In genomic region chr4:184385705-184386141, GRCh38 we compare ENCODE assay signal across 1 cellular context.
A peak's percentile ranks its signal among the peaks of the same experiment; 100 is the strongest.
TF ChIP-seq lines count a peak whose summit lies in the region.

No MANE protein-coding gene starts in this region.

TF ChIP-seq in liver, 16 proteins besides CTCF, POLR2A, EP300 and RAD21 (continued from another document):
- TF ChIP-seq, protein P1, sequence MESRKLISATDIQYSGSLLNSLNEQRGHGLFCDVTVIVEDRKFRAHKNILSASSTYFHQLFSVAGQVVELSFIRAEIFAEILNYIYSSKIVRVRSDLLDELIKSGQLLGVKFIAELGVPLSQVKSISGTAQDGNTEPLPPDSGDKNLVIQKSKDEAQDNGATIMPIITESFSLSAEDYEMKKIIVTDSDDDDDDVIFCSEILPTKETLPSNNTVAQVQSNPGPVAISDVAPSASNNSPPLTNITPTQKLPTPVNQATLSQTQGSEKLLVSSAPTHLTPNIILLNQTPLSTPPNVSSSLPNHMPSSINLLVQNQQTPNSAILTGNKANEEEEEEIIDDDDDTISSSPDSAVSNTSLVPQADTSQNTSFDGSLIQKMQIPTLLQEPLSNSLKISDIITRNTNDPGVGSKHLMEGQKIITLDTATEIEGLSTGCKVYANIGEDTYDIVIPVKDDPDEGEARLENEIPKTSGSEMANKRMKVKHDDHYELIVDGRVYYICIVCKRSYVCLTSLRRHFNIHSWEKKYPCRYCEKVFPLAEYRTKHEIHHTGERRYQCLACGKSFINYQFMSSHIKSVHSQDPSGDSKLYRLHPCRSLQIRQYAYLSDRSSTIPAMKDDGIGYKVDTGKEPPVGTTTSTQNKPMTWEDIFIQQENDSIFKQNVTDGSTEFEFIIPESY (IDR thresholded peaks at IDR 0.05) = no peak
- no peak for TF ChIP-seq NR2F2 (IDR thresholded peaks at IDR 0.05)
- peak in 1 of 2 donors; percentile 17 for TF ChIP-seq RXRA (IDR thresholded peaks at IDR 0.05)
- no peak for TF ChIP-seq YY1 (IDR thresholded peaks at IDR 0.05)
- peak; percentile 5 for TF ChIP-seq SP1 (IDR thresholded peaks at IDR 0.05)
- TF ChIP-seq TAF1 (conservative IDR thresholded peaks at IDR 0.05) = no peak
- no peak for TF ChIP-seq REST (IDR thresholded peaks at IDR 0.05)
- no peak for TF ChIP-seq FOXA2 (IDR thresholded peaks at IDR 0.05)
